Comparison of ENCODE assay signal across 8 cellular contexts in genomic region chr1:85297855-85298629, GRCh38. TPM values are rescaled to one million over a fixed set of nuclear protein-coding genes. Genes with fewer than 3 reads are reported as not detected.
DNase-seq lines count a peak whose midpoint lies in the region; ATAC-seq and TF ChIP-seq lines count a peak whose summit lies in the region.

No MANE protein-coding gene starts in this region.

- peaks cover 5% of the 10 kb centered on the region for H3K27me3 Mint-ChIP-seq in activated CD8-positive, alpha-beta T cell treated with anti-CD3 and anti-CD28 coated beads for 36 hours

- H3K4me1 ChIP-seq in tibial artery = peaks cover 0 to 23% (median 16%) of the 10 kb centered on the region in 4 donors

- DNase-seq in GM10266 (ENCODE audit: extremely low spot score) (peak; percentile 58), NCI-H128 (lab: John Stamatoyannopoulos, UW; ENCODE audit: unreplicated experiment) (peak; percentile 58), epithelial cell of esophagus (ENCODE audit: low read depth) (peak; percentile 94), omental fat pad (ENCODE audit: low spot score) (no peak), tibial artery (peak in 1 of 2 donors; percentile 45), NCI-H1930 (lab: John Stamatoyannopoulos, UW) (no peak)
- DNase-seq in activated CD8-positive, alpha-beta T cell treated with anti-CD3 and anti-CD28 coated beads for 36 hours = peak; percentile 92

- H3K4me3 ChIP-seq in epithelial cell of esophagus (ENCODE audit: low read length) (no peak overlapping the region), tibial artery (peak overlapping the region in 1 of 2 donors; percentile 7)

- intact Hi-C loops in activated CD8-positive, alpha-beta T cell treated with anti-CD3 and anti-CD28 coated beads for 36 hours (cut with micrococcal nuclease) = loop anchor here (2.0 kb wide), 1 partner anchor 23 kb away; no protein-coding TSS in a partner anchor
- intact Hi-C loops in tibial artery (cut with DNase I; ENCODE audit: low total_unique reads) = no loop called here

- peak overlapping the region; percentile 84 for H3K27ac Mint-ChIP-seq in activated CD8-positive, alpha-beta T cell treated with anti-CD3 and anti-CD28 coated beads for 36 hours

- H3K9me3 ChIP-seq in tibial artery = no peaks in the 10 kb centered on the region

- no peaks in the 10 kb centered on the region for H3K9me3 Mint-ChIP-seq in activated CD8-positive, alpha-beta T cell treated with anti-CD3 and anti-CD28 coated beads for 36 hours

- POLR2A ChIA-PET in activated CD8-positive, alpha-beta T cell treated with anti-CD3 and anti-CD28 coated beads for 36 hours (lab: Charles Lee) = interaction anchor here (0.8 to 2.1 kb wide), 5 partner anchors 11 to 177 kb away, joined by 3 to 6 read pairs (median 3); no protein-coding TSS in a partner anchor

- peaks cover 32% of the 10 kb centered on the region for H3K4me1 Mint-ChIP-seq in activated CD8-positive, alpha-beta T cell treated with anti-CD3 and anti-CD28 coated beads for 36 hours (ENCODE audit: low read depth)

- TF ChIP-seq CTCF in GM10266 (IDR thresholded peaks at IDR 0.05; ENCODE audit: control insufficient read depth, insufficient read depth, low read depth, missing control alignments) (no peak), epithelial cell of esophagus (IDR thresholded peaks at IDR 0.05; ENCODE audit: insufficient read depth, low read depth, low read length, missing control alignments) (no peak), omental fat pad (IDR thresholded peaks at IDR 0.05) (no peak), tibial artery (IDR thresholded peaks at IDR 0.05) (no peak)
- no peak for TF ChIP-seq CTCF in activated CD8-positive, alpha-beta T cell treated with anti-CD3 and anti-CD28 coated beads for 36 hours (IDR thresholded peaks at IDR 0.05)

- H3K36me3 ChIP-seq in tibial artery = no peaks in the 10 kb centered on the region

- H3K4me3 Mint-ChIP-seq in activated CD8-positive, alpha-beta T cell treated with anti-CD3 and anti-CD28 coated beads for 36 hours = peak overlapping the region; percentile 43

- H3K27me3 ChIP-seq in tibial artery = no peaks in the 10 kb centered on the region

- H3K36me3 Mint-ChIP-seq in activated CD8-positive, alpha-beta T cell treated with anti-CD3 and anti-CD28 coated beads for 36 hours (ENCODE audit: low read depth) = peaks cover 1% of the 10 kb centered on the region

- CTCF ChIA-PET in activated CD8-positive, alpha-beta T cell treated with anti-CD3 and anti-CD28 coated beads for 36 hours (lab: Charles Lee) = interaction anchor here (1.1 to 2.9 kb wide), 5 partner anchors 10 to 51 kb away, joined by 3 to 11 read pairs (median 9); partner anchors contain the start of genes BCL10 and C1orf52

- peak overlapping the region; percentile 27 to 66 for H3K27ac ChIP-seq in tibial artery

- peak; percentile 91 for ATAC-seq in HG02571 (IDR thresholded peaks at IDR 0.05; ENCODE audit: unreplicated experiment)
- peak; percentile 92 for ATAC-seq in activated CD8-positive, alpha-beta T cell treated with anti-CD3 and anti-CD28 coated beads for 36 hours
- ATAC-seq in omental fat pad (ENCODE audit: low FRiP score) = peak; percentile 71

RNA-seq across cellular contexts. Expression of gene BCL10, which starts 21.6 kb away (rescaled TPM):
- total RNA-seq in activated CD8-positive, alpha-beta T cell treated with anti-CD3 and anti-CD28 coated beads for 36 hours = 10 to 100 TPM; 30.6 to 32.3 TPM
- 10 to 100 TPM; 13.9 to 21.6 (median 18.0) TPM for total RNA-seq in omental fat pad

RNA-seq across cellular contexts. Expression of gene C1orf52, which starts 38.6 kb away (rescaled TPM):
- total RNA-seq in activated CD8-positive, alpha-beta T cell treated with anti-CD3 and anti-CD28 coated beads for 36 hours = 10 to 100 TPM; 26.8 to 35.7 TPM
- 10 to 100 TPM; 12.0 to 15.8 (median 12.8) TPM for total RNA-seq in omental fat pad

Comparison
In these comparisons a context has a peak if more than half of its experiments do, and no peak if none do; other contexts are left out.
1. DNase-seq: peak in GM10266 (single experiment), NCI-H128 (single experiment), activated CD8-positive, alpha-beta T cell treated with anti-CD3 and anti-CD28 coated beads for 36 hours (single experiment) and epithelial cell of esophagus (single experiment); none in omental fat pad (single experiment) and NCI-H1930 (0 of 2).
2. Peak in every context shown above with its lines, with median percentiles within 50 percentile points of each other: ATAC-seq.